ENCODE assay signal across 18 cellular contexts in genomic region chr20:3262566-3262965, GRCh38.
"Had no signal": no experiment of that assay in that cellular context is flagged by ENCODE, and none has a peak within 500 bp of the region (broad histone marks: within the 10 kb centered on the region; RNA-seq: fewer than 3 reads in every experiment).

No MANE protein-coding gene starts in this region.

- H3K4me3 Mint-ChIP-seq: activated CD4-positive, alpha-beta T cell treated with anti-CD3 and anti-CD28 coated beads, Interleukin-2, amount 10 ng/mL, durations not matched to agents 24 days and 14 days; activated naive CD8-positive, alpha-beta T cell; naive B cell; neural progenitor cell; WTC11 had no signal

- H3K4me3 ChIP-seq: gastroesophageal sphincter, neural progenitor cell, ovary, sigmoid colon had no signal

- H3K4me1 Mint-ChIP-seq: activated CD4-positive, alpha-beta T cell treated with anti-CD3 and anti-CD28 coated beads, Interleukin-2, amount 10 ng/mL, durations not matched to agents 24 days and 14 days; naive B cell; neural progenitor cell; WTC11 had no signal

- H3K27ac Mint-ChIP-seq: activated CD4-positive, alpha-beta T cell treated with anti-CD3 and anti-CD28 coated beads, Interleukin-2, amount 10 ng/mL, durations not matched to agents 24 days and 14 days; activated naive CD8-positive, alpha-beta T cell; neural progenitor cell; WTC11 had no signal

- DNase-seq: activated CD4-positive, alpha-beta T cell treated with anti-CD3 and anti-CD28 coated beads, Interleukin-2, amount 10 ng/mL, durations not matched to agents 24 days and 14 days; activated CD8-positive, alpha-beta memory T cell treated with anti-CD3 and anti-CD28 coated beads, Interleukin-2, amount 50 U/mL, for 48 hours; activated gamma-delta T cell treated with Interleukin-2 at 50 U/mL for 16 hours; cerebellar nuclear complex; effector memory CD4-positive, alpha-beta T cell; islet precursor cell; naive B cell; ovary; sigmoid colon; stimulated activated CD4-positive, alpha-beta T cell treated with anti-CD3 and anti-CD28 coated beads, Interleukin-12 subunit alpha, Interleukin-12 subunit beta, amount 100 ng/mL, for 4 hours; stimulated activated CD4-positive, alpha-beta T cell treated with anti-CD3 and anti-CD28 coated beads, Interleukin-2, amount 100 ng/mL, for 24 hours; T-helper 2 cell had no signal

- FAIRE-seq: TTC549 had no signal

- H2AFZ ChIP-seq: neural progenitor cell had no signal

- H3K4me2 ChIP-seq: neural progenitor cell had no signal

- H3K9me3 ChIP-seq: gastroesophageal sphincter, ovary, sigmoid colon had no signal

- H3K4me1 ChIP-seq: gastroesophageal sphincter, neural progenitor cell, sigmoid colon had no signal

- H3K9ac ChIP-seq: neural progenitor cell had no signal

- H3K27ac ChIP-seq: epithelial cell of prostate, gastroesophageal sphincter, neural progenitor cell, ovary, sigmoid colon had no signal

- H3K36me3 ChIP-seq: neural progenitor cell, ovary had no signal

- H3K9me3 Mint-ChIP-seq: activated CD4-positive, alpha-beta T cell treated with anti-CD3 and anti-CD28 coated beads, Interleukin-2, amount 10 ng/mL, durations not matched to agents 24 days and 14 days; naive B cell; neural progenitor cell; WTC11 had no signal

- H3K27me3 ChIP-seq: gastroesophageal sphincter, neural progenitor cell, ovary, sigmoid colon had no signal

- H3K27me3 Mint-ChIP-seq: activated CD4-positive, alpha-beta T cell treated with anti-CD3 and anti-CD28 coated beads, Interleukin-2, amount 10 ng/mL, durations not matched to agents 24 days and 14 days; activated naive CD8-positive, alpha-beta T cell; naive B cell had no signal
